In genomic region chr17:65060855-65061254, GRCh38 we compare ENCODE assay signal across 2 cellular contexts.
A peak's percentile ranks its signal among the peaks of the same experiment; 100 is the strongest.
TF ChIP-seq lines count a peak whose summit lies in the region.

No MANE protein-coding gene starts in this region.

TF ChIP-seq in GM23338, 12 proteins besides CTCF, POLR2A, EP300 and RAD21:
- no peak for TF ChIP-seq EZH2phosphoT487 (IDR thresholded peaks at IDR 0.05; ENCODE audit: unreplicated experiment)
- TF ChIP-seq ZNF462 (CRISPR knock-in tag; IDR thresholded peaks at IDR 0.05) = no peak
- no peak for TF ChIP-seq POLR2AphosphoS5 (IDR thresholded peaks at IDR 0.05; ENCODE audit: low read depth)
- no peak for TF ChIP-seq EZH2 (IDR thresholded peaks at IDR 0.05; ENCODE audit: low read depth, unreplicated experiment)
- no peak for TF ChIP-seq ZNF331 (CRISPR knock-in tag; IDR thresholded peaks at IDR 0.05; ENCODE audit: low read depth)
- no peak for TF ChIP-seq ETS1 (IDR thresholded peaks at IDR 0.05)
- TF ChIP-seq CREB1 (CRISPR knock-in tag; IDR thresholded peaks at IDR 0.05; ENCODE audit: low read depth) = no peak
- TF ChIP-seq STAT1 (IDR thresholded peaks at IDR 0.05; ENCODE audit: unreplicated experiment) = no peak
- no peak for TF ChIP-seq ZNF114 (CRISPR knock-in tag; IDR thresholded peaks at IDR 0.05)
- TF ChIP-seq REST (IDR thresholded peaks at IDR 0.05; ENCODE audit: unreplicated experiment) = no peak
- no peak for TF ChIP-seq JUNB (IDR thresholded peaks at IDR 0.05; ENCODE audit: unreplicated experiment)
- no peak for TF ChIP-seq NANOG (IDR thresholded peaks at IDR 0.05; ENCODE audit: borderline replicate concordance)

TF ChIP-seq in K562, 482 proteins besides CTCF, POLR2A, EP300 and RAD21:
- TF ChIP-seq TFE3 (CRISPR knock-in tag; IDR thresholded peaks at IDR 0.05) (peak; percentile 67), ZFX (CRISPR knock-in tag; IDR thresholded peaks at IDR 0.05) (no peak)
TF ChIP-seq in K562: peak in this region for 1.
